In genomic region chr11:117221775-117222517, GRCh38 we compare ENCODE assay signal across 8 cellular contexts. TPM values are rescaled to one million over a fixed set of nuclear protein-coding genes. Genes with fewer than 3 reads are reported as not detected.
DNase-seq lines count a peak whose midpoint lies in the region; FAIRE-seq and TF ChIP-seq lines count a peak whose summit lies in the region.

No MANE protein-coding gene starts in this region.

- peak; percentile 84 for TF ChIP-seq EP300 in transverse colon (IDR thresholded peaks at IDR 0.05; ENCODE audit: low read depth)

- no peak overlapping the region for H3K4me3 Mint-ChIP-seq in neural progenitor cell

- no peak overlapping the region for H2AFZ ChIP-seq in OCI-LY7 (ENCODE audit: low read length)
- no peak overlapping the region for H2AFZ ChIP-seq in neural progenitor cell (replicated peaks)

- H3K27ac Mint-ChIP-seq in neural progenitor cell = no peak overlapping the region

- H3K79me2 ChIP-seq in OCI-LY7 (ENCODE audit: insufficient read depth, low read depth, low read length) (no peaks in the 10 kb centered on the region), neural progenitor cell (ENCODE audit: low read depth) (no peaks in the 10 kb centered on the region)

- TF ChIP-seq CTCF in adrenal gland (IDR thresholded peaks at IDR 0.05) = no peak
- TF ChIP-seq CTCF in kidney (IDR thresholded peaks at IDR 0.05; ENCODE audit: borderline replicate concordance, extremely low read depth, insufficient read depth) = no peak
- TF ChIP-seq CTCF in transverse colon (IDR thresholded peaks at IDR 0.05) = no peak
- no peak for TF ChIP-seq CTCF in OCI-LY7 (conservative IDR thresholded peaks at IDR 0.05; ENCODE audit: low read length)
- TF ChIP-seq CTCF in neural progenitor cell (IDR thresholded peaks at IDR 0.05) = no peak

- H3K36me3 ChIP-seq in adrenal gland (replicated peaks in 1 of 2) (peaks cover 0 to 76% of the 10 kb centered on the region in 2 donors), kidney (ENCODE audit: control insufficient read depth in 1 of 2, insufficient read depth in 2 of 2, low read length in 2 of 2) (peaks cover 30 to 46% of the 10 kb centered on the region in 2 donors), transverse colon (peaks cover 0 to 30% (median 7%) of the 10 kb centered on the region in 4 donors), OCI-LY7 (ENCODE audit: insufficient read depth, low read length) (peaks cover 93% of the 10 kb centered on the region), neural progenitor cell (no peaks in the 10 kb centered on the region)

- H3K27me3 ChIP-seq in adrenal gland (no peaks in the 10 kb centered on the region), transverse colon (no peaks in the 10 kb centered on the region), neural progenitor cell (no peaks in the 10 kb centered on the region)

- no peak for FAIRE-seq in kidney (lab: Jason Lieb, UNC)

- H3K36me3 Mint-ChIP-seq in neural progenitor cell = peaks cover 3% of the 10 kb centered on the region

- peak; percentile 27 for DNase-seq in NCI-H2227 (lab: John Stamatoyannopoulos, UW; ENCODE audit: unreplicated experiment)
- no peak for DNase-seq in NCI-H2227 treated with DMSO at 0.1 percent for 48 hours (lab: John Stamatoyannopoulos, UW)
- DNase-seq in adrenal gland = peak in 4 of 7 donors; percentile 38 to 77 (median 50)
- peak; percentile 92 for DNase-seq in kidney
- peak; percentile 67 for DNase-seq in transverse colon
- no peak for DNase-seq in OCI-LY7 (ENCODE audit: low spot score)
- no peak for DNase-seq in Kasumi-1 (lab: John Stamatoyannopoulos, UW)
- no peak for DNase-seq in neural progenitor cell (ENCODE audit: low spot score)

- no peaks in the 10 kb centered on the region for H3K9me2 ChIP-seq in OCI-LY7 (ENCODE audit: insufficient read depth, low read length)

- no peaks in the 10 kb centered on the region for H3K9me3 ChIP-seq in adrenal gland (replicated peaks in 1 of 3)
- no peaks in the 10 kb centered on the region for H3K9me3 ChIP-seq in kidney (ENCODE audit: control insufficient read depth in 1 of 2, low read length in 2 of 2)
- no peaks in the 10 kb centered on the region for H3K9me3 ChIP-seq in transverse colon
- H3K9me3 ChIP-seq in OCI-LY7 (ENCODE audit: low read length) = no peaks in the 10 kb centered on the region
- no peaks in the 10 kb centered on the region for H3K9me3 ChIP-seq in neural progenitor cell (ENCODE audit: low read depth)

- intact Hi-C loops in adrenal gland (cut with DNase I) (loop anchor here in 1 of 2 donors (10.0 kb wide), 1 partner anchor 437 kb away; the partner anchor contains the start of gene ZPR1), kidney (cut with DNase I) (no loop called here), transverse colon (cut with DNase I; ENCODE audit: low total_unique reads) (loop anchor here (10.0 kb wide), 1 partner anchor 337 kb away; no protein-coding TSS in a partner anchor), OCI-LY7 (cut with micrococcal nuclease; ENCODE audit: unreplicated experiment) (no loop called here)

- peaks cover 3% of the 10 kb centered on the region for H3K4me1 Mint-ChIP-seq in neural progenitor cell

- H3K27me3 Mint-ChIP-seq in neural progenitor cell (ENCODE audit: insufficient read depth, low read depth) = no peaks in the 10 kb centered on the region

- H3K9me3 Mint-ChIP-seq in neural progenitor cell = no peaks in the 10 kb centered on the region

- POLR2A ChIA-PET in OCI-LY7 (lab: Charles Lee) = interaction anchor here (0.9 to 1.3 kb wide), 2 partner anchors 9 to 38 kb away, joined by 3 to 10 read pairs; no protein-coding TSS in a partner anchor

- no peak overlapping the region for H3K4me2 ChIP-seq in OCI-LY7 (ENCODE audit: low read length)
- H3K4me2 ChIP-seq in neural progenitor cell = no peak overlapping the region

- BruUV-seq in OCI-LY7 (replicated peaks; lab: Mats Ljungman, UMichigan) = no TSS peak

- H3K9ac ChIP-seq in kidney (ENCODE audit: low read length in 2 of 2) (no peak overlapping the region), neural progenitor cell (no peak overlapping the region)

- H3K4me3 ChIP-seq in adrenal gland = no peak overlapping the region
- H3K4me3 ChIP-seq in kidney (ENCODE audit: low read length in 2 of 2) = no peak overlapping the region
- H3K4me3 ChIP-seq in transverse colon = no peak overlapping the region
- H3K4me3 ChIP-seq in OCI-LY7 (ENCODE audit: low read depth, low read length, poor library complexity, severe bottlenecking) = no peak overlapping the region
- H3K4me3 ChIP-seq in neural progenitor cell = no peak overlapping the region

- H3K27ac ChIP-seq in adrenal gland = peak overlapping the region in 4 of 5 donors; percentile 24 to 95 (median 52)
- peak overlapping the region; percentile 75 to 76 for H3K27ac ChIP-seq in kidney (ENCODE audit: low read depth in 2 of 2, low read length in 2 of 2)
- H3K27ac ChIP-seq in transverse colon = peak overlapping the region; percentile 83 to 91 (median 86)
- H3K27ac ChIP-seq in OCI-LY7 (ENCODE audit: low read depth, low read length, poor library complexity, severe bottlenecking) = no peak overlapping the region
- no peak overlapping the region for H3K27ac ChIP-seq in neural progenitor cell

- 48 to 69% (median 62%) methylated on average over 6 to 7 of the region's 7 CpGs for WGBS in adrenal gland, 4 donors
- WGBS in transverse colon (ENCODE audit: low coverage in 1 of 2), 2 donors = 66 to 78% methylated on average over 5 to 7 of the region's 7 CpGs

- H4K20me1 ChIP-seq in OCI-LY7 (ENCODE audit: insufficient read depth, low read length) (no peaks in the 10 kb centered on the region), neural progenitor cell (ENCODE audit: low read depth) (no peaks in the 10 kb centered on the region)

- in situ Hi-C loops in transverse colon (cut with MboI; ENCODE audit: low pct_ligation_motif_present in 1 of 4, low pct_unique_long_range_greater_than_20kb in 1 of 4, low sequenced_read_pairs in 3 of 4) = no loop called here

- no peak for TF ChIP-seq POLR2A in adrenal gland (IDR thresholded peaks at IDR 0.05)
- peak; percentile 7 for TF ChIP-seq POLR2A in transverse colon (IDR thresholded peaks at IDR 0.05)

- H3K4me1 ChIP-seq in adrenal gland (replicated peaks in 1 of 2) (peaks cover 0 to 32% of the 10 kb centered on the region in 2 donors), kidney (ENCODE audit: control insufficient read depth in 1 of 2, insufficient read depth in 1 of 2, low read depth in 1 of 2, low read length in 2 of 2) (peaks cover 16 to 17% of the 10 kb centered on the region in 2 donors), transverse colon (peaks cover 51 to 90% (median 72%) of the 10 kb centered on the region in 4 donors), OCI-LY7 (ENCODE audit: insufficient read depth, low read length, poor library complexity, severe bottlenecking) (peaks cover 4% of the 10 kb centered on the region), neural progenitor cell (no peaks in the 10 kb centered on the region)

- H3F3A ChIP-seq in neural progenitor cell (ENCODE audit: low read depth) = peaks cover 4% of the 10 kb centered on the region

- CTCF ChIA-PET in OCI-LY7 (lab: Charles Lee; ENCODE audit: unreplicated experiment) = interaction anchor here (0.8 kb wide), 1 partner anchor 41 kb away, joined by 3 read pairs; no protein-coding TSS in a partner anchor

RNA-seq across cellular contexts. Expression of gene PCSK7, which starts 9.9 kb away (rescaled TPM):
- total RNA-seq in adrenal gland (10 to 100 TPM; 22.6 to 54.4 (median 42.2) TPM), kidney (70.2 TPM), transverse colon (100 to 1,000 TPM; 182 to 432 (median 204) TPM), OCI-LY7 (2022) (91.2 and 104 TPM in 2 replicates), neural progenitor cell (ENCODE audit: low replicate concordance) (14.2 and 36.6 TPM in 2 replicates)
- polyA plus RNA-seq in adrenal gland (10 to 100 TPM; 23.4 to 53.0 (median 45.4) TPM), kidney (ENCODE audit: insufficient read depth, low read depth, low replicate concordance) (14.5 TPM)
- 44.1 and 45.4 TPM in 2 replicates for total RNA-seq in OCI-LY7 (2014; rRNA removed; shearing (Covaris generic))

RNA-seq across cellular contexts. Expression of gene RNF214, which starts 10.5 kb away (rescaled TPM):
- total RNA-seq in adrenal gland (10 to 100 TPM; 11.3 to 33.8 (median 22.9) TPM), kidney (24.7 TPM), transverse colon (100 to 1,000 TPM in 1 of 4 donors, 10 to 100 TPM in 3; 11.1 to 139 (median 14.5) TPM), OCI-LY7 (2022) (30.2 and 31.4 TPM in 2 replicates), neural progenitor cell (ENCODE audit: low replicate concordance) (20.9 and 43.6 TPM in 2 replicates)
- polyA plus RNA-seq in adrenal gland (10 to 100 TPM; 12.7 to 21.6 (median 19.7) TPM), kidney (ENCODE audit: insufficient read depth, low read depth, low replicate concordance) (8.5 TPM)
- 10.9 and 11.2 TPM in 2 replicates for total RNA-seq in OCI-LY7 (2014; rRNA removed; shearing (Covaris generic))

RNA-seq across cellular contexts. Expression of gene TAGLN, which starts 22.8 kb away (rescaled TPM):
- total RNA-seq in adrenal gland (1,000 to 10,000 TPM in 1 of 8 donors, 100 to 1,000 TPM in 7; 117 to 1,290 (median 739) TPM), kidney (846 TPM), transverse colon (1,000 to 10,000 TPM in 3 of 4 donors, 100 to 1,000 TPM in 1; 899 to 4,235 (median 1,393) TPM), OCI-LY7 (2022) (5.4 and 6.4 TPM in 2 replicates), neural progenitor cell (ENCODE audit: low replicate concordance) (24.5 and 34.0 TPM in 2 replicates)
- polyA plus RNA-seq in adrenal gland (1,000 to 10,000 TPM in 1 of 3 donors, 100 to 1,000 TPM in 2; 489 to 1,184 (median 817) TPM), kidney (ENCODE audit: insufficient read depth, low read depth, low replicate concordance) (776 TPM)
- total RNA-seq in OCI-LY7 (2014; rRNA removed; shearing (Covaris generic)) = 7.4 and 8.4 TPM in 2 replicates

RNA-seq across cellular contexts. Expression of gene SIDT2, which starts 43.4 kb away (rescaled TPM):
- 10 to 100 TPM; 23.4 to 87.1 (median 44.5) TPM for total RNA-seq in adrenal gland
- 10 to 100 TPM; 27.7 to 75.1 (median 48.8) TPM for polyA plus RNA-seq in adrenal gland
- 37.4 TPM for total RNA-seq in kidney
- 16.4 TPM for polyA plus RNA-seq in kidney (ENCODE audit: insufficient read depth, low read depth, low replicate concordance)
- 10 to 100 TPM; 68.1 to 95.0 (median 78.2) TPM for total RNA-seq in transverse colon
- total RNA-seq in OCI-LY7 (2014; rRNA removed; shearing (Covaris generic)) = 18.3 and 18.6 TPM in 2 replicates
- 30.6 and 37.7 TPM in 2 replicates for total RNA-seq in OCI-LY7 (2022)
- total RNA-seq in neural progenitor cell (ENCODE audit: low replicate concordance) = 13.3 and 20.5 TPM in 2 replicates

Comparison
In these comparisons a context has a peak if more than half of its experiments do, and no peak if none do; other contexts are left out.
1. DNase-seq: peak in NCI-H2227 (single experiment), adrenal gland (4 of 7), kidney (single experiment) and transverse colon (single experiment); none in NCI-H2227 treated with DMSO at 0.1 percent for 48 hours (single experiment), OCI-LY7 (single experiment), Kasumi-1 (0 of 2) and neural progenitor cell (single experiment).
2. H3K27ac ChIP-seq: peak in adrenal gland (4 of 5), kidney (2 of 2) and transverse colon (4 of 4); none in OCI-LY7 (single experiment) and neural progenitor cell (single experiment).